In genomic region chr18:477565-477964, GRCh38 we compare ENCODE assay signal across 10 cellular contexts. TPM values are rescaled to one million over a fixed set of nuclear protein-coding genes. Genes with fewer than 3 reads are reported as not detected.
A peak's percentile ranks its signal among the peaks of the same experiment; 100 is the strongest.
DNase-seq lines count a peak whose midpoint lies in the region; ATAC-seq and TF ChIP-seq lines count a peak whose summit lies in the region.
"Had no signal": no experiment of that assay in that cellular context is flagged by ENCODE, and none has a peak within 500 bp of the region (broad histone marks: within the 10 kb centered on the region; RNA-seq: fewer than 3 reads in every experiment).

No MANE protein-coding gene starts in this region.

- BruUV-seq in MCF 10A (replicated peaks; lab: Mats Ljungman, UMichigan) (no TSS peak), OCI-LY7 (replicated peaks; lab: Mats Ljungman, UMichigan) (no TSS peak)

- no peaks in the 10 kb centered on the region for H3K79me2 ChIP-seq in OCI-LY7 (ENCODE audit: insufficient read depth, low read depth, low read length)

- H3K4me3 ChIP-seq in breast epithelium (no peak overlapping the region), OCI-LY7 (ENCODE audit: low read depth, low read length, poor library complexity, severe bottlenecking) (no peak overlapping the region), upper lobe of right lung (no peak overlapping the region), testis (no peak overlapping the region)
- H3K4me3 ChIP-seq: Peyer's patch had no signal

- H2AFZ ChIP-seq in OCI-LY7 (ENCODE audit: low read length) = no peak overlapping the region

- H3K9me3 Mint-ChIP-seq in MCF 10A (ENCODE audit: unreplicated experiment) = peaks cover 12% of the 10 kb centered on the region
- H3K9me3 Mint-ChIP-seq: CD8-positive, alpha-beta memory T cell had no signal

- H3K27me3 ChIP-seq in breast epithelium (no peaks in the 10 kb centered on the region), upper lobe of right lung (no peaks in the 10 kb centered on the region), testis (no peaks in the 10 kb centered on the region)
- H3K27me3 ChIP-seq: Peyer's patch had no signal

- POLR2A ChIA-PET in MCF 10A (lab: Yijun Ruan, JAX) = no interaction called here
- POLR2A ChIA-PET in OCI-LY7 (lab: Charles Lee) = interaction anchor here (0.6 to 0.8 kb wide), 2 partner anchors 180 to 325 kb away, joined by 3 to 4 read pairs; no protein-coding TSS in a partner anchor

- H3K4me3 Mint-ChIP-seq in MCF 10A (ENCODE audit: unreplicated experiment) = no peak overlapping the region
- H3K4me3 Mint-ChIP-seq: CD8-positive, alpha-beta memory T cell had no signal

- H4K20me1 ChIP-seq in OCI-LY7 (ENCODE audit: insufficient read depth, low read length) = no peaks in the 10 kb centered on the region

- DNase-seq in MCF 10A (ENCODE audit: unreplicated experiment) (peak; percentile 53), breast epithelium (ENCODE audit: low spot score in 2 of 2) (no peak), OCI-LY7 (ENCODE audit: low spot score) (peak; percentile 45), erythroblast (lab: John Stamatoyannopoulos, UW) (peak; percentile 30 to 41), upper lobe of right lung (no peak), DMS153 (lab: John Stamatoyannopoulos, UW) (no peak), testis (no peak)
- DNase-seq in effector CD8-positive, alpha-beta T cell (lab: John Stamatoyannopoulos, UW) = no peak
- DNase-seq: CD8-positive, alpha-beta memory T cell; Peyer's patch had no signal

- H3K27ac Mint-ChIP-seq in MCF 10A (ENCODE audit: low read depth, unreplicated experiment) = no peak overlapping the region
- H3K27ac Mint-ChIP-seq: CD8-positive, alpha-beta memory T cell had no signal

- peak; percentile 78 for ATAC-seq in upper lobe of right lung

- no peaks in the 10 kb centered on the region for H3K9me3 ChIP-seq in breast epithelium
- H3K9me3 ChIP-seq in OCI-LY7 (ENCODE audit: low read length) = no peaks in the 10 kb centered on the region
- no peaks in the 10 kb centered on the region for H3K9me3 ChIP-seq in upper lobe of right lung
- H3K9me3 ChIP-seq in testis = no peaks in the 10 kb centered on the region
- H3K9me3 ChIP-seq: Peyer's patch had no signal

- WGBS in testis, 2 donors = 76 to 90% methylated on average over 2 of the region's 2 CpGs

- H3K9me2 ChIP-seq in OCI-LY7 (ENCODE audit: insufficient read depth, low read length) = no peaks in the 10 kb centered on the region

- H3K27ac ChIP-seq in breast epithelium (no peak overlapping the region), OCI-LY7 (ENCODE audit: low read depth, low read length, poor library complexity, severe bottlenecking) (no peak overlapping the region), upper lobe of right lung (no peak overlapping the region), testis (no peak overlapping the region)

- CTCF ChIA-PET in MCF 10A (lab: Yijun Ruan, JAX) (interaction anchor here (0.6 kb wide), 1 partner anchor 27 kb away, joined by 3 read pairs; no protein-coding TSS in a partner anchor), OCI-LY7 (lab: Charles Lee; ENCODE audit: unreplicated experiment) (no interaction called here)

- intact Hi-C loops in MCF 10A (cut with micrococcal nuclease) = loop anchor here (2.0 kb wide), 1 partner anchor 191 kb away; no protein-coding TSS in a partner anchor
- intact Hi-C loops in breast epithelium (cut with DNase I; ENCODE audit: low total_unique reads) = no loop called here
- intact Hi-C loops in OCI-LY7 (cut with micrococcal nuclease; ENCODE audit: unreplicated experiment) = no loop called here
- intact Hi-C loops in upper lobe of right lung (cut with DNase I) = no loop called here
- intact Hi-C loops in testis (cut with DNase I; ENCODE audit: low total_unique reads) = no loop called here

- no peaks in the 10 kb centered on the region for H3K4me1 Mint-ChIP-seq in MCF 10A (ENCODE audit: insufficient read depth, unreplicated experiment)
- H3K4me1 Mint-ChIP-seq: CD8-positive, alpha-beta memory T cell had no signal

- H3K36me3 ChIP-seq in breast epithelium (no peaks in the 10 kb centered on the region), OCI-LY7 (ENCODE audit: insufficient read depth, low read length) (no peaks in the 10 kb centered on the region), upper lobe of right lung (no peaks in the 10 kb centered on the region), testis (ENCODE audit: low read depth, missing control alignments) (no peaks in the 10 kb centered on the region)
- H3K36me3 ChIP-seq: Peyer's patch had no signal

- TF ChIP-seq CTCF in MCF 10A (IDR thresholded peaks at IDR 0.05; ENCODE audit: unreplicated experiment) (no peak), breast epithelium (IDR thresholded peaks at IDR 0.05) (peak in 1 of 3 donors; percentile 17), OCI-LY7 (conservative IDR thresholded peaks at IDR 0.05; ENCODE audit: low read length) (peak; percentile 71), upper lobe of right lung (IDR thresholded peaks at IDR 0.05) (peak; percentile 47), testis (IDR thresholded peaks at IDR 0.05) (peak in 1 of 3 experiments; percentile 5)

- no peaks in the 10 kb centered on the region for H3K36me3 Mint-ChIP-seq in MCF 10A (ENCODE audit: insufficient read depth, unreplicated experiment)
- H3K36me3 Mint-ChIP-seq: CD8-positive, alpha-beta memory T cell had no signal

- no peaks in the 10 kb centered on the region for H3K4me1 ChIP-seq in breast epithelium
- no peaks in the 10 kb centered on the region for H3K4me1 ChIP-seq in OCI-LY7 (ENCODE audit: insufficient read depth, low read length, poor library complexity, severe bottlenecking)
- H3K4me1 ChIP-seq in upper lobe of right lung = peaks cover 22% of the 10 kb centered on the region
- peaks cover 14% of the 10 kb centered on the region for H3K4me1 ChIP-seq in testis

- TF ChIP-seq POLR2A in breast epithelium (IDR thresholded peaks at IDR 0.05) (no peak), erythroblast (IDR thresholded peaks at IDR 0.05; ENCODE audit: low read length) (no peak), testis (IDR thresholded peaks at IDR 0.05) (no peak)

- no peak overlapping the region for H3K4me2 ChIP-seq in OCI-LY7 (ENCODE audit: low read length)

- no peaks in the 10 kb centered on the region for H3K27me3 Mint-ChIP-seq in MCF 10A (ENCODE audit: insufficient read depth, unreplicated experiment)

RNA-seq across cellular contexts. Expression of gene COLEC12, which starts 22.9 kb away (rescaled TPM):
- total RNA-seq in MCF 10A (2022) (0.05 TPM in 1 of 2 replicates, not detected in the other), breast epithelium (10 to 100 TPM; 11.7 to 57.3 (median 14.7) TPM), OCI-LY7 (2022) (not detected in 2 replicates), upper lobe of right lung (55.2 TPM), testis (1 to 10 TPM; 4.5 to 8.1 TPM)
- total RNA-seq in OCI-LY7 (2014; rRNA removed; shearing (Covaris generic)) = not detected in 2 replicates
- polyA plus RNA-seq in testis (ENCODE audit: insufficient read depth, low read depth, low replicate concordance) = 10.4 TPM
- polyA plus RNA-seq: CD8-positive, alpha-beta memory T cell had no signal

Comparison
In these comparisons a context has a peak if more than half of its experiments do, and no peak if none do; other contexts are left out.
1. DNase-seq: peak in MCF 10A (single experiment), OCI-LY7 (single experiment) and erythroblast (2 of 2); none in breast epithelium (0 of 2), upper lobe of right lung (single experiment), DMS153 (single experiment), effector CD8-positive, alpha-beta T cell (single experiment) and testis (single experiment).